In the genomic region with DNA sequence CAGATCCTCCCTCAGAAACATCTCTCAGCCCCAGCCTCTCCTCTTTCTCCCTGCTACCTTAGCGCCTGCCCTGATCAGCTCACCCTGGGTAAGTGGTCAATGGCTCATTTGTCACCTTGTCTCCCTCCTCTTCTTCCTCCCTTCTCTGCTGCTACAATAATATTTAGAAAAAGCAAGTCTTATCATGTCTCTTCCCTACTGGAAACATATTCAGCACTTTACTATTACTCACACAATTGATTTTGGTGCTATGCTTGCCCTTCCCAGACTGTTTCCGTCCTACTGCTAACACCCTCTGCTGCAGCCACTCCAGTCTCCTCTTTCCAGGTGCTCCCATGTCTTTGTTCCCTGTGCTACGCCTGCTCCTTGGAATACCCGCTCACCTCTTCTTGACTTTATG, we compare ENCODE assay signal across 20 cellular contexts.
"Had no signal": no experiment of that assay in that cellular context is flagged by ENCODE, and none has a peak within 500 bp of the region (broad histone marks: within the 10 kb centered on the region; RNA-seq: fewer than 3 reads in every experiment).

No MANE protein-coding gene starts in this region.

- DNase-seq: dermis blood vessel endothelial cell; erythroblast; heart left ventricle; hippocampal formation; left ventricle myocardium superior; mesendoderm; naive B cell; psoas muscle; retina; spleen; stimulated activated CD4-positive, alpha-beta T cell treated with anti-CD3 and anti-CD28 coated beads, Interleukin-15, amount 100 ng/mL, for 24 hours; stimulated activated CD4-positive, alpha-beta T cell treated with anti-CD3 and anti-CD28 coated beads, Interleukin-1b, Interleukin-23, amount 100 ng/mL, for 48 hours; stimulated activated CD4-positive, alpha-beta T cell treated with anti-CD3 and anti-CD28 coated beads, Interleukin-4, amount 100 ng/mL, for 24 hours; testis had no signal

- H3K4me3 Mint-ChIP-seq: naive B cell; stimulated activated memory B cell treated with anti-CD40 and anti-IgM and Interleukin-4, amounts not matched to agents 10 μg/mL and 1 μg/mL and 100 μg/mL, for 72 hours; stimulated activated naive CD8-positive, alpha-beta T cell treated with anti-CD3 and anti-CD28 coated beads, Interleukin-15, Interleukin-2, amounts not matched to agents 100 ng/mL and 50 ng/mL, for 24 hours; type B pancreatic cell had no signal

- H3K4me3 ChIP-seq: heart left ventricle, lung, psoas muscle, spleen, testis had no signal

- H3K27ac ChIP-seq: heart left ventricle, neutrophil, psoas muscle, spleen, testis had no signal

- H3K27ac Mint-ChIP-seq: stimulated activated memory B cell treated with anti-CD40 and anti-IgM and Interleukin-4, amounts not matched to agents 10 μg/mL and 1 μg/mL and 100 μg/mL, for 72 hours; stimulated activated naive CD8-positive, alpha-beta T cell treated with anti-CD3 and anti-CD28 coated beads, Interleukin-15, Interleukin-2, amounts not matched to agents 100 ng/mL and 50 ng/mL, for 24 hours; type B pancreatic cell had no signal

- H3K36me3 Mint-ChIP-seq: naive B cell; stimulated activated memory B cell treated with anti-CD40 and anti-IgM and Interleukin-4, amounts not matched to agents 10 μg/mL and 1 μg/mL and 100 μg/mL, for 72 hours; type B pancreatic cell had no signal

- H3K9me3 ChIP-seq: heart left ventricle, neutrophil, psoas muscle, spleen, testis had no signal

- ATAC-seq: heart left ventricle; left ventricle myocardium superior; psoas muscle; sciatic nerve; stimulated activated memory B cell treated with anti-CD40 and anti-IgM and Interleukin-4, amounts not matched to agents 10 μg/mL and 1 μg/mL and 100 μg/mL, for 72 hours had no signal

- H3K9me3 Mint-ChIP-seq: naive B cell; stimulated activated memory B cell treated with anti-CD40 and anti-IgM and Interleukin-4, amounts not matched to agents 10 μg/mL and 1 μg/mL and 100 μg/mL, for 72 hours; stimulated activated naive CD8-positive, alpha-beta T cell treated with anti-CD3 and anti-CD28 coated beads, Interleukin-15, Interleukin-2, amounts not matched to agents 100 ng/mL and 50 ng/mL, for 24 hours; type B pancreatic cell had no signal

- H3K36me3 ChIP-seq: heart left ventricle, neutrophil, spleen had no signal

- H3K27me3 ChIP-seq: heart left ventricle, neutrophil, testis had no signal

- H3K4me1 ChIP-seq: psoas muscle, testis had no signal
